ENCODE assay signal across 9 cellular contexts in the genomic region with DNA sequence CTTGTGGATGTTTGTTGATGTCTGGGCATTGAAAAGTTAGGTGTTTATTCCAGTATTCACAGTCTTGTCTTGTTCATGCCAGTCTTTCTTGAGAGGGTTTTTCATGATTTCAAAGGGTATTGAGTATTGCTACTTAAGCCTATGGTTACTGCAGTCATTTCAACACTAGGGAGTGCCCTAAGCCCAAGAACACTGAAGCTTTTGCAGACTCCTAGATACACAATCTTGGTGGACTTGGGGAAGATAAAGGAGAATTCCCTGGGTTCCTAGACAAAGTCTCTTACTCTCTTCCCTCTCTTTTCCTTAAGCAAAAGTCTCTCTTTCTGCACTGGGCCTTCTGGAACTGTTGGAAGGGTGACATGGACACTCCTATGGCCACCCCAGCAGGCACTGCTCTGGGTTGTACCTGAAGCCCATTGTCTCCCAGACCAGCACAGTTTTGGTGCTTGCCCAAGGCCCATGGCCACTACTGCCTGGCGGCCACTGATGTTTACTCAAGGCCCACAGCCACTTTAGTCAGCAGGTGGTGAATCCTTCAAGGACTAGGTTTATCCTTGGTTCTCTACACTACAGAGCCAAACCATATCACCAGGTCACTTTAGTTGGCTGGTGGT. TPM values are rescaled to one million over a fixed set of nuclear protein-coding genes. Genes with fewer than 3 reads are reported as not detected.
A peak's percentile ranks its signal among the peaks of the same experiment; 100 is the strongest.
DNase-seq lines count a peak whose midpoint lies in the region; ATAC-seq, FAIRE-seq and TF ChIP-seq lines count a peak whose summit lies in the region.
"Had no signal": no experiment of that assay in that cellular context is flagged by ENCODE, and none has a peak within 500 bp of the region (broad histone marks: within the 10 kb centered on the region; RNA-seq: fewer than 3 reads in every experiment).

No MANE protein-coding gene starts in this region.

- H3K36me3 Mint-ChIP-seq in Caco-2 (ENCODE audit: insufficient read depth, unreplicated experiment) (no peaks in the 10 kb centered on the region), chondrocyte (ENCODE audit: low read depth) (peaks cover 2% of the 10 kb centered on the region)
- no peaks in the 10 kb centered on the region for H3K36me3 Mint-ChIP-seq in activated T-helper 1 cell treated with anti-CD3 and anti-CD28 coated beads, Interleukin-12 subunit alpha, Interleukin-12 subunit beta, Interleukin-2, Interleukin-4 antibody, amounts not matched to agents 30 ng/mL and 10 ng/mL and 1 ng/mL, durations not matched to agents 14 hours and 24 hours and 36 hours (ENCODE audit: low read depth)

- intact Hi-C loops in Caco-2 (cut with micrococcal nuclease; ENCODE audit: unreplicated experiment): loop anchor here (1.0 to 5.0 kb wide), 4 partner anchors 86 to 459 kb away; a partner anchor contains a TSS
- intact Hi-C loops in activated T-helper 1 cell treated with anti-CD3 and anti-CD28 coated beads, Interleukin-12 subunit alpha, Interleukin-12 subunit beta, Interleukin-2, Interleukin-4 antibody, amounts not matched to agents 30 ng/mL and 10 ng/mL and 1 ng/mL, durations not matched to agents 14 hours and 24 hours and 36 hours (cut with micrococcal nuclease): loop anchor here (1.0 kb wide), 1 partner anchor 135 kb away; no protein-coding TSS in a partner anchor
- intact Hi-C loops in ovary (cut with DNase I): no loop called here
- intact Hi-C loops in posterior cingulate gyrus (cut with DNase I): no loop called here

- TF ChIP-seq CTCF in Caco-2 (IDR thresholded peaks at IDR 0.05; ENCODE audit: insufficient read depth in 1 of 2, low read depth in 1 of 2, low read length in 1 of 2, severe bottlenecking in 1 of 2, unreplicated experiment in 1 of 2): peak; percentile 27 to 38
- TF ChIP-seq CTCF in chondrocyte (IDR thresholded peaks at IDR 0.05): peak; percentile 75
- TF ChIP-seq CTCF in ovary (IDR thresholded peaks at IDR 0.05): no peak

- H3K4me3 ChIP-seq in Caco-2 (ENCODE audit: low read depth, low read length): no peak overlapping the region
- no peak overlapping the region for H3K4me3 ChIP-seq in Karpas-422 (ENCODE audit: low read length)
- H3K4me3 ChIP-seq in ovary: no peak overlapping the region
- H3K4me3 ChIP-seq: vagina had no signal

- peaks cover 4% of the 10 kb centered on the region for H3K4me1 Mint-ChIP-seq in Caco-2 (ENCODE audit: low read depth, unreplicated experiment)
- H3K4me1 Mint-ChIP-seq in chondrocyte (ENCODE audit: low read depth): no peaks in the 10 kb centered on the region
- H3K4me1 Mint-ChIP-seq in activated T-helper 1 cell treated with anti-CD3 and anti-CD28 coated beads, Interleukin-12 subunit alpha, Interleukin-12 subunit beta, Interleukin-2, Interleukin-4 antibody, amounts not matched to agents 30 ng/mL and 10 ng/mL and 1 ng/mL, durations not matched to agents 14 hours and 24 hours and 36 hours (ENCODE audit: low read depth): no peaks in the 10 kb centered on the region

- H4K20me1 ChIP-seq in Karpas-422 (ENCODE audit: insufficient read depth, low read depth, low read length): no peaks in the 10 kb centered on the region

- H2AFZ ChIP-seq in Karpas-422 (ENCODE audit: low read length): no peak overlapping the region

- 84 to 100% (median 100%) methylated on average over 1 of the region's 1 CpG for WGBS in ovary, 3 donors

- H3K9me2 ChIP-seq in Karpas-422 (replicated peaks; ENCODE audit: insufficient read depth, low read length): no peaks in the 10 kb centered on the region

- H3K27ac ChIP-seq in Karpas-422 (ENCODE audit: low read length) (no peak overlapping the region), ovary (no peak overlapping the region)
- H3K27ac ChIP-seq: vagina had no signal

- H3K9me3 ChIP-seq in Caco-2 (peaks cover 4% of the 10 kb centered on the region), Karpas-422 (ENCODE audit: low read length) (peaks cover 8% of the 10 kb centered on the region), ovary (no peaks in the 10 kb centered on the region)
- H3K9me3 ChIP-seq: vagina had no signal

- FAIRE-seq in HTR-8/SVneo (lab: Jason Lieb, UNC): no peak

- peaks cover 6% of the 10 kb centered on the region; the same call in 1 of the 2 replicates for H3K4me1 ChIP-seq in Caco-2
- no peaks in the 10 kb centered on the region for H3K4me1 ChIP-seq in Karpas-422 (ENCODE audit: low read length)
- H3K4me1 ChIP-seq in ovary (ENCODE audit: insufficient read depth): no peaks in the 10 kb centered on the region
- H3K4me1 ChIP-seq: vagina had no signal

- H3K27ac Mint-ChIP-seq in Caco-2 (ENCODE audit: unreplicated experiment): no peak overlapping the region
- no peak overlapping the region for H3K27ac Mint-ChIP-seq in chondrocyte (ENCODE audit: unreplicated experiment)
- no peak overlapping the region for H3K27ac Mint-ChIP-seq in activated T-helper 1 cell treated with anti-CD3 and anti-CD28 coated beads, Interleukin-12 subunit alpha, Interleukin-12 subunit beta, Interleukin-2, Interleukin-4 antibody, amounts not matched to agents 30 ng/mL and 10 ng/mL and 1 ng/mL, durations not matched to agents 14 hours and 24 hours and 36 hours

- peaks cover 16% of the 10 kb centered on the region for H3K27me3 Mint-ChIP-seq in Caco-2 (ENCODE audit: insufficient read depth, unreplicated experiment)
- peaks cover 56% of the 10 kb centered on the region for H3K27me3 Mint-ChIP-seq in chondrocyte (ENCODE audit: low read depth)
- peaks cover 29% of the 10 kb centered on the region for H3K27me3 Mint-ChIP-seq in activated T-helper 1 cell treated with anti-CD3 and anti-CD28 coated beads, Interleukin-12 subunit alpha, Interleukin-12 subunit beta, Interleukin-2, Interleukin-4 antibody, amounts not matched to agents 30 ng/mL and 10 ng/mL and 1 ng/mL, durations not matched to agents 14 hours and 24 hours and 36 hours (ENCODE audit: insufficient read depth)

- peak; percentile 55 for ATAC-seq in GM19452 (IDR thresholded peaks at IDR 0.05; ENCODE audit: unreplicated experiment)

- BruUV-seq in Caco-2 (replicated peaks; lab: Mats Ljungman, UMichigan): no TSS peak

- no peak overlapping the region for H3K9ac ChIP-seq in Karpas-422 (ENCODE audit: low read length)

- TF ChIP-seq EP300 in ovary (IDR thresholded peaks at IDR 0.05): no peak

- no peak for TF ChIP-seq POLR2A in ovary (IDR thresholded peaks at IDR 0.05)

- H3K4me2 ChIP-seq in Karpas-422 (ENCODE audit: low read depth, low read length, poor library complexity, severe bottlenecking): no peak overlapping the region

- H3K9me3 Mint-ChIP-seq in Caco-2 (ENCODE audit: unreplicated experiment): no peaks in the 10 kb centered on the region
- peaks cover 7% of the 10 kb centered on the region for H3K9me3 Mint-ChIP-seq in chondrocyte (ENCODE audit: low read depth)
- H3K9me3 Mint-ChIP-seq in activated T-helper 1 cell treated with anti-CD3 and anti-CD28 coated beads, Interleukin-12 subunit alpha, Interleukin-12 subunit beta, Interleukin-2, Interleukin-4 antibody, amounts not matched to agents 30 ng/mL and 10 ng/mL and 1 ng/mL, durations not matched to agents 14 hours and 24 hours and 36 hours: peaks cover 30% of the 10 kb centered on the region

- POLR2A ChIA-PET in Caco-2 (lab: Charles Lee): no interaction called here

- H3K36me3 ChIP-seq in Caco-2 (ENCODE audit: control insufficient read depth, insufficient read depth, low read length) (no peaks in the 10 kb centered on the region), Karpas-422 (ENCODE audit: insufficient read depth, low read length) (no peaks in the 10 kb centered on the region), ovary (no peaks in the 10 kb centered on the region)
- H3K36me3 ChIP-seq: vagina had no signal

- CTCF ChIA-PET in Caco-2 (lab: Charles Lee): interaction anchor here (0.7 kb wide), 1 partner anchor 11 kb away, joined by 3 read pairs; no protein-coding TSS in a partner anchor

- no peaks in the 10 kb centered on the region for H3K79me2 ChIP-seq in Karpas-422 (ENCODE audit: low read length)

- peak in 1 of 2 experiments; percentile 27 for DNase-seq in Caco-2
- DNase-seq in Karpas-422: peak; percentile 74
- no peak for DNase-seq in chondrocyte (ENCODE audit: low spot score)
- no peak for DNase-seq in activated T-helper 1 cell treated with anti-CD3 and anti-CD28 coated beads, Interleukin-12 subunit alpha, Interleukin-12 subunit beta, Interleukin-2, Interleukin-4 antibody, amounts not matched to agents 30 ng/mL and 10 ng/mL and 1 ng/mL, durations not matched to agents 14 hours and 24 hours and 36 hours (ENCODE audit: low spot score)
- no peak for DNase-seq in ovary
- no peak for DNase-seq in HTR-8/SVneo (ENCODE audit: insufficient read length, low spot score)
- no peak for DNase-seq in posterior cingulate gyrus

- no peak overlapping the region for H3K4me3 Mint-ChIP-seq in Caco-2 (ENCODE audit: unreplicated experiment)
- no peak overlapping the region for H3K4me3 Mint-ChIP-seq in chondrocyte (ENCODE audit: unreplicated experiment)
- H3K4me3 Mint-ChIP-seq in activated T-helper 1 cell treated with anti-CD3 and anti-CD28 coated beads, Interleukin-12 subunit alpha, Interleukin-12 subunit beta, Interleukin-2, Interleukin-4 antibody, amounts not matched to agents 30 ng/mL and 10 ng/mL and 1 ng/mL, durations not matched to agents 14 hours and 24 hours and 36 hours: no peak overlapping the region

- H3K27me3 ChIP-seq in Caco-2 (replicated peaks; ENCODE audit: control insufficient read depth, insufficient read depth, low read length): no peaks in the 10 kb centered on the region
- H3K27me3 ChIP-seq in Karpas-422 (ENCODE audit: low read length): no peaks in the 10 kb centered on the region
- H3K27me3 ChIP-seq in ovary: no peaks in the 10 kb centered on the region
- H3K27me3 ChIP-seq: vagina had no signal

RNA-seq across cellular contexts. Expression of a gene that starts 24.9 kb away (rescaled TPM):
- 0.32 and 0.64 TPM in 2 replicates for total RNA-seq in Caco-2 (2022)
- total RNA-seq in Karpas-422 (2014; rRNA removed; shearing (Covaris generic); ENCODE audit: low replicate concordance): 16.9 and 28.8 TPM in 2 replicates
- 4.2 to 13.8 TPM (median 5.0 TPM) in 3 replicates for total RNA-seq in chondrocyte
- total RNA-seq in activated T-helper 1 cell treated with anti-CD3 and anti-CD28 coated beads, Interleukin-12 subunit alpha, Interleukin-12 subunit beta, Interleukin-2, Interleukin-4 antibody, amounts not matched to agents 30 ng/mL and 10 ng/mL and 1 ng/mL, durations not matched to agents 14 hours and 24 hours and 36 hours: 11.5 and 11.8 TPM in 2 replicates
- 10 to 100 TPM in 3 of 7 donors, 1 to 10 TPM in 4; 6.8 to 10.3 (median 9.1) TPM for total RNA-seq in ovary
- polyA plus RNA-seq in ovary: 1 to 10 TPM; 3.3 to 7.4 TPM

RNA-seq across cellular contexts. Expression of a gene that starts 55.3 kb away (rescaled TPM):
- not detected in 2 replicates for total RNA-seq in Caco-2 (2022)
- total RNA-seq in Karpas-422 (2014; rRNA removed; shearing (Covaris generic); ENCODE audit: low replicate concordance): 14.8 and 26.4 TPM in 2 replicates
- 6.8 to 22.5 TPM (median 6.9 TPM) in 3 replicates for total RNA-seq in chondrocyte
- 17.2 and 22.4 TPM in 2 replicates for total RNA-seq in activated T-helper 1 cell treated with anti-CD3 and anti-CD28 coated beads, Interleukin-12 subunit alpha, Interleukin-12 subunit beta, Interleukin-2, Interleukin-4 antibody, amounts not matched to agents 30 ng/mL and 10 ng/mL and 1 ng/mL, durations not matched to agents 14 hours and 24 hours and 36 hours
- total RNA-seq in ovary: 10 to 100 TPM in 2 of 7 donors, 1 to 10 TPM in 5; 6.7 to 12.5 (median 8.7) TPM
- 10 to 100 TPM in 1 of 2 donors, 1 to 10 TPM in 1; 4.2 to 18.5 TPM for polyA plus RNA-seq in ovary

Comparison
In these comparisons a context has a peak if more than half of its experiments do, and no peak if none do; other contexts are left out.
1. CTCF ChIP-seq: peak in Caco-2 (2 of 2) and chondrocyte (single experiment); none in ovary (0 of 3).
2. intact Hi-C loops: an anchor here in Caco-2 (1.0 to 5.0 kb wide) and activated T-helper 1 cell treated with anti-CD3 and anti-CD28 coated beads, Interleukin-12 subunit alpha, Interleukin-12 subunit beta, Interleukin-2, Interleukin-4 antibody, amounts not matched to agents 30 ng/mL and 10 ng/mL and 1 ng/mL, durations not matched to agents 14 hours and 24 hours and 36 hours (1.0 kb wide); none called in ovary and posterior cingulate gyrus.